Comparison of ENCODE assay signal across 14 cellular contexts in the genomic region with DNA sequence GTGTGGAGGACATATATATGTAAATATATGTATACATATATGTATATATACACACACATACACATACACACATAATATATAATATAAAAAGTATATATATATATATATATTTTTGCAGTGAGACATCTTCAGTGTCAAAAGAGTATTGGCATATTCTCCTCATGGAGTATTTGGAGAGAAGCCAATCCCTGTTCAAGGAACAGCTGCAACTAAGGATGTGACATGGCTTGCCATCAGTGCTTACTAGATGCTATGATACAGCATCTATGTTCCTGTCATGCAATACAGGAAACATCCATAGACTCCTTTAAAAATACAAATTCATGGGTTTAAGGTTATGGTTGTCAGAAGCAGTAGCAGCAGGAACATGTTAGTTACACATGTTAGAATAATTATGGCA.
DNase-seq lines count a peak whose midpoint lies in the region; ATAC-seq and TF ChIP-seq lines count a peak whose summit lies in the region.
"Had no signal": no experiment of that assay in that cellular context is flagged by ENCODE, and none has a peak within 500 bp of the region (broad histone marks: within the 10 kb centered on the region; RNA-seq: fewer than 3 reads in every experiment).

No MANE protein-coding gene starts in this region.

- H3K9me3 Mint-ChIP-seq in endothelial cell (ENCODE audit: unreplicated experiment) = no peaks in the 10 kb centered on the region
- H3K9me3 Mint-ChIP-seq: CD4-positive, CD25-positive, alpha-beta regulatory T cell; CD8-positive, alpha-beta T cell; HFFc6 had no signal

- no peaks in the 10 kb centered on the region for H3K27me3 Mint-ChIP-seq in endothelial cell (ENCODE audit: unreplicated experiment)
- H3K27me3 Mint-ChIP-seq: CD4-positive, CD25-positive, alpha-beta regulatory T cell had no signal

- H3K4me1 Mint-ChIP-seq in endothelial cell (ENCODE audit: unreplicated experiment) = peaks cover 28% of the 10 kb centered on the region
- H3K4me1 Mint-ChIP-seq: B cell; CD4-positive, CD25-positive, alpha-beta regulatory T cell had no signal

- no peaks in the 10 kb centered on the region for H3K36me3 Mint-ChIP-seq in endothelial cell (ENCODE audit: low read depth, unreplicated experiment)
- H3K36me3 Mint-ChIP-seq: CD4-positive, CD25-positive, alpha-beta regulatory T cell; CD8-positive, alpha-beta T cell had no signal

- DNase-seq in LHCN-M2 (ENCODE audit: low read depth) = peak; percentile 74
- DNase-seq in NCI-H69 (lab: John Stamatoyannopoulos, UW) = peak; percentile 1
- DNase-seq in endothelial cell (ENCODE audit: low spot score) = no peak
- no peak for DNase-seq in NCI-H2081 treated with DMSO at 0.1 percent for 48 hours (lab: John Stamatoyannopoulos, UW)
- DNase-seq: Caco-2; CD4-positive, CD25-positive, alpha-beta regulatory T cell; CD8-positive, alpha-beta T cell; DMS153; DND-41; GOT3 had no signal

- no peak for ATAC-seq in HG03439 (IDR thresholded peaks at IDR 0.05; ENCODE audit: unreplicated experiment)
- ATAC-seq in HG02610 (IDR thresholded peaks at IDR 0.05; ENCODE audit: unreplicated experiment) = no peak
- ATAC-seq: CD8-positive, alpha-beta T cell had no signal

- no peak overlapping the region for H3K4me3 Mint-ChIP-seq in endothelial cell (ENCODE audit: unreplicated experiment)
- H3K4me3 Mint-ChIP-seq: B cell; CD4-positive, CD25-positive, alpha-beta regulatory T cell; CD8-positive, alpha-beta T cell; HFFc6 had no signal

- peak overlapping the region; percentile 98 for H3K27ac Mint-ChIP-seq in endothelial cell (ENCODE audit: unreplicated experiment)
- H3K27ac Mint-ChIP-seq: B cell; CD4-positive, CD25-positive, alpha-beta regulatory T cell; CD8-positive, alpha-beta T cell had no signal

- TF ChIP-seq CTCF in endothelial cell (IDR thresholded peaks at IDR 0.05; ENCODE audit: unreplicated experiment) = no peak

Comparison
In these comparisons a context has a peak if more than half of its experiments do, and no peak if none do; other contexts are left out.
1. DNase-seq: peak in LHCN-M2 (single experiment) and NCI-H69 (single experiment); none in endothelial cell (single experiment) and NCI-H2081 treated with DMSO at 0.1 percent for 48 hours (single experiment).